Comparison of ENCODE assay signal across 1 cellular context in the genomic region with DNA sequence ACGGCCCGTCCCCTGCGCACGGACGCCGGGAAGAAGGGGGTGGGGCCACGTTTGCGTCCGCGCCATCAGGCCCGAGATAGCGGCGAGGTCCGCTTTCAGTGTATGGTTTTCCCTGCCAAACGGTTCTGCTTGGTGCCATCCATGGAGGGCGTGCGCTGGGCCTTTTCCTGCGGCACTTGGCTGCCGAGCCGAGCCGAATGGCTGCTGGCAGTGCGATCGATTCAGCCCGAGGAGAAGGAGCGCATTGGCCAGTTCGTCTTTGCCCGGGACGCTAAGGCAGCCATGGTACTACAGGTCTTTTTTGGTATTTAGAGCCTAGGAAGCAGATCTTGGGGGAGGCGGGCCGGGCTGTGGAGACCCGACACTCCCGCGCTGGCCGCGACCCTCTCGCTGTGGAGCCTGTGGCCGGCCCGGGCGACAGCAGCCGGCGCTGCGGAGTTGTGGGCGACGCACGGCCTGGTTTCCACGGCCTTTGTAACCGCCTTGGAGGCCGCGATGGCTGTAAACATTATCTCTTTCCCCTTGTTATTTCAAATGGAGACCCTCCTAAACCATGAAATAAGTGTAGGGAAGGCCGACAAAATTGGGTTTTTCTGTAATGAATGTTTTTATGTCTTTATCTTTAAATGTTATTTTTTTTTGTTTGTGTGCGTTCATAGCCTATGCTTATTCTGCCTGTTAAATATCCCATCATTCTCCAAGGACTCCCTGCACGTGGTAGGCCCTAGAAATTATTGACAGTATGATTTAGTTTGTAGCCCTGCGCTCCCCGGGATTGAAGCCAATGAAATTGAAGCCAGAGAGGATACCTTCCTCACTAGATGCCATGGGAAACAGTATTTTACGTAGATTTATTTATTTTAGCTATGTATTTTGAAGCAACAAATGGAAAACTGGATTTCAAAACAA.
TF ChIP-seq lines count a peak whose summit lies in the region.

A gene with protein sequence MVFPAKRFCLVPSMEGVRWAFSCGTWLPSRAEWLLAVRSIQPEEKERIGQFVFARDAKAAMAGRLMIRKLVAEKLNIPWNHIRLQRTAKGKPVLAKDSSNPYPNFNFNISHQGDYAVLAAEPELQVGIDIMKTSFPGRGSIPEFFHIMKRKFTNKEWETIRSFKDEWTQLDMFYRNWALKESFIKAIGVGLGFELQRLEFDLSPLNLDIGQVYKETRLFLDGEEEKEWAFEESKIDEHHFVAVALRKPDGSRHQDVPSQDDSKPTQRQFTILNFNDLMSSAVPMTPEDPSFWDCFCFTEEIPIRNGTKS (plus strand): TSS at position 54 of the 909 bp plus-strand sequence. CDS start 49 bp downstream, at position 103.

TF ChIP-seq in HepG2, 621 proteins besides CTCF, POLR2A, EP300 and RAD21 (continued from another document and continues in another):
- TF ChIP-seq, protein P1, sequence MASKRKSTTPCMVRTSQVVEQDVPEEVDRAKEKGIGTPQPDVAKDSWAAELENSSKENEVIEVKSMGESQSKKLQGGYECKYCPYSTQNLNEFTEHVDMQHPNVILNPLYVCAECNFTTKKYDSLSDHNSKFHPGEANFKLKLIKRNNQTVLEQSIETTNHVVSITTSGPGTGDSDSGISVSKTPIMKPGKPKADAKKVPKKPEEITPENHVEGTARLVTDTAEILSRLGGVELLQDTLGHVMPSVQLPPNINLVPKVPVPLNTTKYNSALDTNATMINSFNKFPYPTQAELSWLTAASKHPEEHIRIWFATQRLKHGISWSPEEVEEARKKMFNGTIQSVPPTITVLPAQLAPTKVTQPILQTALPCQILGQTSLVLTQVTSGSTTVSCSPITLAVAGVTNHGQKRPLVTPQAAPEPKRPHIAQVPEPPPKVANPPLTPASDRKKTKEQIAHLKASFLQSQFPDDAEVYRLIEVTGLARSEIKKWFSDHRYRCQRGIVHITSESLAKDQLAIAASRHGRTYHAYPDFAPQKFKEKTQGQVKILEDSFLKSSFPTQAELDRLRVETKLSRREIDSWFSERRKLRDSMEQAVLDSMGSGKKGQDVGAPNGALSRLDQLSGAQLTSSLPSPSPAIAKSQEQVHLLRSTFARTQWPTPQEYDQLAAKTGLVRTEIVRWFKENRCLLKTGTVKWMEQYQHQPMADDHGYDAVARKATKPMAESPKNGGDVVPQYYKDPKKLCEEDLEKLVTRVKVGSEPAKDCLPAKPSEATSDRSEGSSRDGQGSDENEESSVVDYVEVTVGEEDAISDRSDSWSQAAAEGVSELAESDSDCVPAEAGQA (IDR thresholded peaks at IDR 0.05; ENCODE audit: low read depth), result 0 out of 2 replicates have a peak, but pooled peaks have one; percentile 4
- TF ChIP-seq, protein P1 (CRISPR knock-in tag; IDR thresholded peaks at IDR 0.05; ENCODE audit: borderline replicate concordance), result no peak
- TF ChIP-seq ZNF768 (CRISPR knock-in tag; IDR thresholded peaks at IDR 0.05), result peak; percentile 70; the same call in 1 of the 2 replicates
- TF ChIP-seq ZNF17 (CRISPR knock-in tag; IDR thresholded peaks at IDR 0.05), result no peak
- peak; percentile 83; the same call in 1 of the 2 replicates for TF ChIP-seq ZNF598 (CRISPR knock-in tag; IDR thresholded peaks at IDR 0.05; ENCODE audit: borderline replicate concordance)
- TF ChIP-seq NFIB (CRISPR knock-in tag; IDR thresholded peaks at IDR 0.05; ENCODE audit: borderline replicate concordance), result no peak
- TF ChIP-seq, protein P2, sequence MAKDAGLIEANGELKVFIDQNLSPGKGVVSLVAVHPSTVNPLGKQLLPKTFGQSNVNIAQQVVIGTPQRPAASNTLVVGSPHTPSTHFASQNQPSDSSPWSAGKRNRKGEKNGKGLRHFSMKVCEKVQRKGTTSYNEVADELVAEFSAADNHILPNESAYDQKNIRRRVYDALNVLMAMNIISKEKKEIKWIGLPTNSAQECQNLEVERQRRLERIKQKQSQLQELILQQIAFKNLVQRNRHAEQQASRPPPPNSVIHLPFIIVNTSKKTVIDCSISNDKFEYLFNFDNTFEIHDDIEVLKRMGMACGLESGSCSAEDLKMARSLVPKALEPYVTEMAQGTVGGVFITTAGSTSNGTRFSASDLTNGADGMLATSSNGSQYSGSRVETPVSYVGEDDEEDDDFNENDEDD (CRISPR knock-in tag; IDR thresholded peaks at IDR 0.05; ENCODE audit: borderline replicate concordance), result peak; percentile 57; the same call in 1 of the 2 replicates
- TF ChIP-seq KMT2A (CRISPR knock-in tag; IDR thresholded peaks at IDR 0.05), result peak; percentile 74
- TF ChIP-seq FOXC1 (CRISPR knock-in tag; IDR thresholded peaks at IDR 0.05; ENCODE audit: borderline replicate concordance), result peak; percentile 87
- 0 out of 2 replicates have a peak, but pooled peaks have one; percentile 22 for TF ChIP-seq ESRRA (CRISPR knock-in tag; IDR thresholded peaks at IDR 0.05; ENCODE audit: low read depth)
- TF ChIP-seq GATAD1 (CRISPR knock-in tag; IDR thresholded peaks at IDR 0.05), result peak; percentile 67
- TF ChIP-seq, protein P3, sequence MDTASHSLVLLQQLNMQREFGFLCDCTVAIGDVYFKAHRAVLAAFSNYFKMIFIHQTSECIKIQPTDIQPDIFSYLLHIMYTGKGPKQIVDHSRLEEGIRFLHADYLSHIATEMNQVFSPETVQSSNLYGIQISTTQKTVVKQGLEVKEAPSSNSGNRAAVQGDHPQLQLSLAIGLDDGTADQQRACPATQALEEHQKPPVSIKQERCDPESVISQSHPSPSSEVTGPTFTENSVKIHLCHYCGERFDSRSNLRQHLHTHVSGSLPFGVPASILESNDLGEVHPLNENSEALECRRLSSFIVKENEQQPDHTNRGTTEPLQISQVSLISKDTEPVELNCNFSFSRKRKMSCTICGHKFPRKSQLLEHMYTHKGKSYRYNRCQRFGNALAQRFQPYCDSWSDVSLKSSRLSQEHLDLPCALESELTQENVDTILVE (CRISPR knock-in tag; IDR thresholded peaks at IDR 0.05), result no peak
- TF ChIP-seq ZNF33B (CRISPR knock-in tag; IDR thresholded peaks at IDR 0.05), result 0 out of 2 replicates have a peak, but pooled peaks have one; percentile 53
- TF ChIP-seq GLI4 (CRISPR knock-in tag; IDR thresholded peaks at IDR 0.05; ENCODE audit: borderline replicate concordance), result no peak
- 0 out of 2 replicates have a peak, but pooled peaks have one; percentile 20 for TF ChIP-seq ZNF772 (CRISPR knock-in tag; IDR thresholded peaks at IDR 0.05)
- TF ChIP-seq, protein P4, sequence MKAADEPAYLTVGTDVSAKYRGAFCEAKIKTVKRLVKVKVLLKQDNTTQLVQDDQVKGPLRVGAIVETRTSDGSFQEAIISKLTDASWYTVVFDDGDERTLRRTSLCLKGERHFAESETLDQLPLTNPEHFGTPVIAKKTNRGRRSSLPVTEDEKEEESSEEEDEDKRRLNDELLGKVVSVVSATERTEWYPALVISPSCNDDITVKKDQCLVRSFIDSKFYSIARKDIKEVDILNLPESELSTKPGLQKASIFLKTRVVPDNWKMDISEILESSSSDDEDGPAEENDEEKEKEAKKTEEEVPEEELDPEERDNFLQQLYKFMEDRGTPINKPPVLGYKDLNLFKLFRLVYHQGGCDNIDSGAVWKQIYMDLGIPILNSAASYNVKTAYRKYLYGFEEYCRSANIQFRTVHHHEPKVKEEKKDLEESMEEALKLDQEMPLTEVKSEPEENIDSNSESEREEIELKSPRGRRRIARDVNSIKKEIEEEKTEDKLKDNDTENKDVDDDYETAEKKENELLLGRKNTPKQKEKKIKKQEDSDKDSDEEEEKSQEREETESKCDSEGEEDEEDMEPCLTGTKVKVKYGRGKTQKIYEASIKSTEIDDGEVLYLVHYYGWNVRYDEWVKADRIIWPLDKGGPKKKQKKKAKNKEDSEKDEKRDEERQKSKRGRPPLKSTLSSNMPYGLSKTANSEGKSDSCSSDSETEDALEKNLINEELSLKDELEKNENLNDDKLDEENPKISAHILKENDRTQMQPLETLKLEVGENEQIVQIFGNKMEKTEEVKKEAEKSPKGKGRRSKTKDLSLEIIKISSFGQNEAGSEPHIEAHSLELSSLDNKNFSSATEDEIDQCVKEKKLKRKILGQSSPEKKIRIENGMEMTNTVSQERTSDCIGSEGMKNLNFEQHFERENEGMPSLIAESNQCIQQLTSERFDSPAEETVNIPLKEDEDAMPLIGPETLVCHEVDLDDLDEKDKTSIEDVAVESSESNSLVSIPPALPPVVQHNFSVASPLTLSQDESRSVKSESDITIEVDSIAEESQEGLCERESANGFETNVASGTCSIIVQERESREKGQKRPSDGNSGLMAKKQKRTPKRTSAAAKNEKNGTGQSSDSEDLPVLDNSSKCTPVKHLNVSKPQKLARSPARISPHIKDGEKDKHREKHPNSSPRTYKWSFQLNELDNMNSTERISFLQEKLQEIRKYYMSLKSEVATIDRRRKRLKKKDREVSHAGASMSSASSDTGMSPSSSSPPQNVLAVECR (CRISPR knock-in tag; IDR thresholded peaks at IDR 0.05; ENCODE audit: borderline replicate concordance), result no peak; the same call in 1 of the 2 replicates
- TF ChIP-seq, protein P5, sequence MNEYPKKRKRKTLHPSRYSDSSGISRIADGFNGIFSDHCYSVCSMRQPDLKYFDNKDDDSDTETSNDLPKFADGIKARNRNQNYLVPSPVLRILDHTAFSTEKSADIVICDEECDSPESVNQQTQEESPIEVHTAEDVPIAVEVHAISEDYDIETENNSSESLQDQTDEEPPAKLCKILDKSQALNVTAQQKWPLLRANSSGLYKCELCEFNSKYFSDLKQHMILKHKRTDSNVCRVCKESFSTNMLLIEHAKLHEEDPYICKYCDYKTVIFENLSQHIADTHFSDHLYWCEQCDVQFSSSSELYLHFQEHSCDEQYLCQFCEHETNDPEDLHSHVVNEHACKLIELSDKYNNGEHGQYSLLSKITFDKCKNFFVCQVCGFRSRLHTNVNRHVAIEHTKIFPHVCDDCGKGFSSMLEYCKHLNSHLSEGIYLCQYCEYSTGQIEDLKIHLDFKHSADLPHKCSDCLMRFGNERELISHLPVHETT (CRISPR knock-in tag; conservative IDR thresholded peaks at IDR 0.05), result no peak
- TF ChIP-seq ZBTB8A (CRISPR knock-in tag; IDR thresholded peaks at IDR 0.05; ENCODE audit: borderline replicate concordance, low read depth), result peak; percentile 83; the same call in 1 of the 2 replicates
- TF ChIP-seq, protein P6, sequence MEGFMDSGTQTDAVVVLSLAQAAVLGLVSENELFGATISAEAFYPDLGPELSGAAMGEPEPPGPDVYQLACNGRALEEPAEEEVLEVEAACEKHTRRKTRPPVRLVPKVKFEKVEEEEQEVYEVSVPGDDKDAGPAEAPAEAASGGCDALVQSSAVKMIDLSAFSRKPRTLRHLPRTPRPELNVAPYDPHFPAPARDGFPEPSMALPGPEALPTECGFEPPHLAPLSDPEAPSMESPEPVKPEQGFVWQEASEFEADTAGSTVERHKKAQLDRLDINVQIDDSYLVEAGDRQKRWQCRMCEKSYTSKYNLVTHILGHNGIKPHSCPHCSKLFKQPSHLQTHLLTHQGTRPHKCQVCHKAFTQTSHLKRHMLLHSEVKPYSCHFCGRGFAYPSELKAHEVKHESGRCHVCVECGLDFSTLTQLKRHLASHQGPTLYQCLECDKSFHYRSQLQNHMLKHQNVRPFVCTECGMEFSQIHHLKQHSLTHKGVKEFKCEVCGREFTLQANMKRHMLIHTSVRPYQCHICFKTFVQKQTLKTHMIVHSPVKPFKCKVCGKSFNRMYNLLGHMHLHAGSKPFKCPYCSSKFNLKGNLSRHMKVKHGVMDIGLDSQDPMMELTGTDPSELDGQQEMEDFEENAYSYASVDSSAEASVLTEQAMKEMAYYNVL (CRISPR knock-in tag; IDR thresholded peaks at IDR 0.05; ENCODE audit: borderline replicate concordance), result no peak
- TF ChIP-seq HIVEP1 (CRISPR knock-in tag; IDR thresholded peaks at IDR 0.05), result no peak
- TF ChIP-seq, protein P7, sequence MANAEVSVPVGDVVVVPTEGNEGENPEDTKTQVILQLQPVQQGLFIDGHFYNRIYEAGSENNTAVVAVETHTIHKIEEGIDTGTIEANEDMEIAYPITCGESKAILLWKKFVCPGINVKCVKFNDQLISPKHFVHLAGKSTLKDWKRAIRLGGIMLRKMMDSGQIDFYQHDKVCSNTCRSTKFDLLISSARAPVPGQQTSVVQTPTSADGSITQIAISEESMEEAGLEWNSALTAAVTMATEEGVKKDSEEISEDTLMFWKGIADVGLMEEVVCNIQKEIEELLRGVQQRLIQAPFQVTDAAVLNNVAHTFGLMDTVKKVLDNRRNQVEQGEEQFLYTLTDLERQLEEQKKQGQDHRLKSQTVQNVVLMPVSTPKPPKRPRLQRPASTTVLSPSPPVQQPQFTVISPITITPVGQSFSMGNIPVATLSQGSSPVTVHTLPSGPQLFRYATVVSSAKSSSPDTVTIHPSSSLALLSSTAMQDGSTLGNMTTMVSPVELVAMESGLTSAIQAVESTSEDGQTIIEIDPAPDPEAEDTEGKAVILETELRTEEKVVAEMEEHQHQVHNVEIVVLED (CRISPR knock-in tag; IDR thresholded peaks at IDR 0.05; ENCODE audit: borderline replicate concordance), result peak; percentile 94
- TF ChIP-seq, protein P8, sequence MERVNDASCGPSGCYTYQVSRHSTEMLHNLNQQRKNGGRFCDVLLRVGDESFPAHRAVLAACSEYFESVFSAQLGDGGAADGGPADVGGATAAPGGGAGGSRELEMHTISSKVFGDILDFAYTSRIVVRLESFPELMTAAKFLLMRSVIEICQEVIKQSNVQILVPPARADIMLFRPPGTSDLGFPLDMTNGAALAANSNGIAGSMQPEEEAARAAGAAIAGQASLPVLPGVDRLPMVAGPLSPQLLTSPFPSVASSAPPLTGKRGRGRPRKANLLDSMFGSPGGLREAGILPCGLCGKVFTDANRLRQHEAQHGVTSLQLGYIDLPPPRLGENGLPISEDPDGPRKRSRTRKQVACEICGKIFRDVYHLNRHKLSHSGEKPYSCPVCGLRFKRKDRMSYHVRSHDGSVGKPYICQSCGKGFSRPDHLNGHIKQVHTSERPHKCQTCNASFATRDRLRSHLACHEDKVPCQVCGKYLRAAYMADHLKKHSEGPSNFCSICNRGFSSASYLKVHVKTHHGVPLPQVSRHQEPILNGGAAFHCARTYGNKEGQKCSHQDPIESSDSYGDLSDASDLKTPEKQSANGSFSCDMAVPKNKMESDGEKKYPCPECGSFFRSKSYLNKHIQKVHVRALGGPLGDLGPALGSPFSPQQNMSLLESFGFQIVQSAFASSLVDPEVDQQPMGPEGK (CRISPR knock-in tag; IDR thresholded peaks at IDR 0.05), result peak; percentile 4; the same call in 1 of the 2 replicates
- TF ChIP-seq ATRX (CRISPR knock-in tag; IDR thresholded peaks at IDR 0.05; ENCODE audit: borderline replicate concordance), result no peak
